7 cellular contexts compared by ENCODE assay signal in the genomic region with DNA sequence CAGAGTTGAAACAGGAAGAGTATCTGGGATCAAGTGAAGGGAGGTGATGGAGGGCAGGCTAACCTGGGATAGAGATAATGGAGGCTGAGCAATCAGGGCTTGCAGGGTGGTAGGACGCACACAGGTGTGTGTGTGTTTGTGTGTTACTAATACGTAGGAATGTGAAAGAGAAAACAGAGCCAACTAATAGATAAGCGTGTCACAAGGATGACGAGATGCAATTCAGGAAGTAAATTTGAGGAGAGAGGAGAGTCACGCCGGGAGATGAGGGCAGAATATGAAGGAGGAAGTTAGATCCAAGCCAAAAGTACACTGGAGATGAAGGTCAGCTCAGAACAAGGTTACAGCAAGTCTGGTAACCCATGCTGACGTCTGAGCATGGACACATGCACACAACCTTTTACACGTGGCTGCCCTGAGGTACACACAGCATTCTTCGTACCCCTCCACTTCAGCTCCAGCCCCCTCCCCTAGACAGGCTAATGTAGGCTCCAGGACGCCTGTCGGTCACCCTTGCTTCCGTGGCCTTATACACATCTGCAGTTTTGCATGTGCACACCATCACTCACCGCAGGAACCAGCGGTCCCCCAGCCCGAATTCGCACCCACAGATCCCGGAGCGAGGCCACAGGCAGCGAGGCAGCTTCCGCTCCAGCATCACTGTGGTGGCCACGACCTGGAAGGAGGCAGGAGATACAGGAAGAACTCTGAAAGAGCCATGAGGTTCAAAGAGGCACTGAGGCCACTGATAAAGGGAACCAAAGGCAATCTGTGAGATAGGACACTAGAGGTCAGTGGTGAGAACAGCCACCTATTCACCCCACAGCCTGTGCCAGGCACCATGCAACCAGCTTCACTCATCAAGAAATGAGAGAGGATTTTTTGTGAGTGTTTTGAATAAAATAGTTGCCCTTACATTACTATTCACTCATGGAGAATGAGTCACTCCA. TPM values are rescaled to one million over a fixed set of nuclear protein-coding genes. Genes with fewer than 3 reads are reported as not detected.
A peak's percentile ranks its signal among the peaks of the same experiment; 100 is the strongest.
DNase-seq lines count a peak whose midpoint lies in the region; ATAC-seq and TF ChIP-seq lines count a peak whose summit lies in the region.
"Had no signal": no experiment of that assay in that cellular context is flagged by ENCODE, and none has a peak within 500 bp of the region (broad histone marks: within the 10 kb centered on the region; RNA-seq: fewer than 3 reads in every experiment).

No MANE protein-coding gene starts in this region.

- H3K27ac ChIP-seq in colonic mucosa (no peak overlapping the region), brain microvascular endothelial cell (no peak overlapping the region)
- H3K27ac ChIP-seq: epithelial cell of prostate had no signal

- H3K4me3 Mint-ChIP-seq in stimulated activated memory B cell treated with anti-CD40 and anti-IgM and Interleukin-4, amounts not matched to agents 10 μg/mL and 1 μg/mL and 100 μg/mL, for 72 hours, result no peak overlapping the region

- no peak overlapping the region for H3K27ac Mint-ChIP-seq in stimulated activated memory B cell treated with anti-CD40 and anti-IgM and Interleukin-4, amounts not matched to agents 10 μg/mL and 1 μg/mL and 100 μg/mL, for 72 hours

- DNase-seq in HuH-7 (ENCODE audit: low spot score) (peak; percentile 26), colonic mucosa (no peak), NCI-H128 (lab: John Stamatoyannopoulos, UW; ENCODE audit: unreplicated experiment) (no peak), brain microvascular endothelial cell (no peak)
- DNase-seq: NCI-H2029 had no signal

- TF ChIP-seq CTCF in colonic mucosa (IDR thresholded peaks at IDR 0.05) (peak; percentile 21), brain microvascular endothelial cell (IDR thresholded peaks at IDR 0.05; ENCODE audit: low read depth, low read length, missing control alignments) (no peak)

- H3K4me1 Mint-ChIP-seq in stimulated activated memory B cell treated with anti-CD40 and anti-IgM and Interleukin-4, amounts not matched to agents 10 μg/mL and 1 μg/mL and 100 μg/mL, for 72 hours, result no peaks in the 10 kb centered on the region

- in situ Hi-C loops in brain microvascular endothelial cell (cut with HindIII; ENCODE audit: low pct_ligation_motif_present, low sequenced_read_pairs), result no loop called here

- H3K36me3 Mint-ChIP-seq in stimulated activated memory B cell treated with anti-CD40 and anti-IgM and Interleukin-4, amounts not matched to agents 10 μg/mL and 1 μg/mL and 100 μg/mL, for 72 hours, result no peaks in the 10 kb centered on the region

- no peak overlapping the region for H3K9ac ChIP-seq in colonic mucosa (ENCODE audit: low read depth in 2 of 2, low read length in 2 of 2)

- H3K9me3 ChIP-seq in colonic mucosa, result no peaks in the 10 kb centered on the region

- ATAC-seq in stimulated activated memory B cell treated with anti-CD40 and anti-IgM and Interleukin-4, amounts not matched to agents 10 μg/mL and 1 μg/mL and 100 μg/mL, for 72 hours, result peak; percentile 69

- H3K4me1 ChIP-seq in colonic mucosa, result no peaks in the 10 kb centered on the region

- peaks cover 2% of the 10 kb centered on the region for H3K9me3 Mint-ChIP-seq in stimulated activated memory B cell treated with anti-CD40 and anti-IgM and Interleukin-4, amounts not matched to agents 10 μg/mL and 1 μg/mL and 100 μg/mL, for 72 hours

- H3K36me3 ChIP-seq in colonic mucosa (no peaks in the 10 kb centered on the region), brain microvascular endothelial cell (replicated peaks) (no peaks in the 10 kb centered on the region)

- H3K27me3 ChIP-seq in colonic mucosa, result no peaks in the 10 kb centered on the region
- H3K27me3 ChIP-seq in brain microvascular endothelial cell (replicated peaks), result no peaks in the 10 kb centered on the region

- H3K27me3 Mint-ChIP-seq in stimulated activated memory B cell treated with anti-CD40 and anti-IgM and Interleukin-4, amounts not matched to agents 10 μg/mL and 1 μg/mL and 100 μg/mL, for 72 hours, result peaks cover 38% of the 10 kb centered on the region

- H3K4me3 ChIP-seq in colonic mucosa (no peak overlapping the region), brain microvascular endothelial cell (ENCODE audit: low read depth, low read length) (no peak overlapping the region)

- intact Hi-C loops in colonic mucosa (cut with DNase I), result no loop called here

RNA-seq across cellular contexts. Expression of a gene that starts 23.7 kb away (rescaled TPM):
- total RNA-seq in colonic mucosa, result under 1 TPM; 0.05 to 0.61 TPM

RNA-seq across cellular contexts. Expression of a gene that starts 24.4 kb away (rescaled TPM):
- total RNA-seq in colonic mucosa, result not detected

RNA-seq across cellular contexts. Expression of a gene that starts 30.1 kb away (rescaled TPM):
- total RNA-seq in colonic mucosa, result not detected

RNA-seq across cellular contexts. Expression of a gene that starts 53.0 kb away (rescaled TPM):
- under 1 TPM in 1 of 2 donors, not detected in 1; 0.77 TPM for total RNA-seq in colonic mucosa

RNA-seq across cellular contexts. Expression of a gene that starts 54.3 kb away (rescaled TPM):
- total RNA-seq in colonic mucosa, result 1 to 10 TPM; 1.5 to 2.3 TPM
